Comparison of ENCODE assay signal across 8 cellular contexts in the genomic region with DNA sequence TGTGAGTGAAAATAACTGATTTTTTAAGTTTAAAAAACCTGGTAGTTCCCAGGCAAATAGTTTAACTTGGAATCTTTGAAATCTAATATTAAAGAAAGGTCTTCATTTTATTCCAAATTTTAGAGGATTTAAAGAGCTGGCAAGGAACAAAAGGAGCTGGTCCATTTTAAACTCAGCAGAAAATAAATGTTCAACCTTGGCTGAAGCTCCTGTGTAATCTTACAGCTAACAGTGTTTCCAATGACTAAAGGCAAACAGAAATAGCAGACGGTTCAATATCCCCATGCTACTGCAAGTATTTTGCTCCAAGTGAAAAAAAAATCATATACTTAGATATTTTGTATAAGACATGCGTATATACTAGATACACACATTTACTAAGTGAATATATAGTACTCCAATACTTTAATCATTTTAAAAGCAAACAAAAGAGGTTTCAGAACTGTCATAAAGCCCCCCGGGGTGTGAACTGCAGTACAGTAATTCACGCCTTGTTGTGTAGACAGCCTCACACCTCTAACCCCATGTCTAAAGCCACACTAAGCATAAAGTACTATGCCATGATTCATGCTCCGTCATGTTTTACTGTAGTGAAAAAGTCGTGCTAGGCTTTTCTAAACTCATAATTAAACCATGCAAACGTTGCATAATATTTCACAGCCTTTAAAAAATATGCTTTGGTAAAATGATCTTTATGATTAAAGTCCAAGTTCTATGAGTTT.
DNase-seq lines count a peak whose midpoint lies in the region; ATAC-seq and TF ChIP-seq lines count a peak whose summit lies in the region.
"Had no signal": no experiment of that assay in that cellular context is flagged by ENCODE, and none has a peak within 500 bp of the region (broad histone marks: within the 10 kb centered on the region; RNA-seq: fewer than 3 reads in every experiment).

No MANE protein-coding gene starts in this region.

- DNase-seq in Calu3 (no peak), RWPE1 (ENCODE audit: low spot score) (peak; percentile 50), fibroblast of peridontal ligament (ENCODE audit: extremely low read depth) (peak; percentile 43), osteoblast (ENCODE audit: insufficient read length, low spot score, missing footprints) (no peak), SHP77 (lab: John Stamatoyannopoulos, UW) (no peak), PC-9 (no peak)
- DNase-seq in stimulated activated naive CD8-positive, alpha-beta T cell treated with anti-CD3 and anti-CD28 coated beads, Interleukin-15, Interleukin-2, amounts not matched to agents 100 U/mL and 50 U/mL, for 24 hours, result no peak

- H4K20me1 ChIP-seq in osteoblast (ENCODE audit: insufficient read depth, low read length), result peaks cover 17% of the 10 kb centered on the region
- no peaks in the 10 kb centered on the region for H4K20me1 ChIP-seq in PC-9 (ENCODE audit: insufficient read depth)

- no peaks in the 10 kb centered on the region for H3K9me3 ChIP-seq in osteoblast (ENCODE audit: low read depth, low read length)
- H3K9me3 ChIP-seq in PC-9 (ENCODE audit: insufficient read depth, low read depth), result no peaks in the 10 kb centered on the region
- H3K9me3 ChIP-seq: ascending aorta had no signal

- ATAC-seq in stimulated activated naive CD8-positive, alpha-beta T cell treated with anti-CD3 and anti-CD28 coated beads, Interleukin-15, Interleukin-2, amounts not matched to agents 100 U/mL and 50 U/mL, for 24 hours, result no peak

- no peak overlapping the region for H3K4me3 Mint-ChIP-seq in Calu3 (ENCODE audit: low read depth, unreplicated experiment)

- no TSS peak for BruUV-seq in Calu3 (replicated peaks; lab: Mats Ljungman, UMichigan)
- BruUV-seq in PC-9 (replicated peaks; lab: Mats Ljungman, UMichigan), result no TSS peak

- H3F3A ChIP-seq in PC-9 (ENCODE audit: insufficient read depth, low read depth), result peaks cover 42% of the 10 kb centered on the region

- H3K4me1 Mint-ChIP-seq in Calu3 (ENCODE audit: low read depth, unreplicated experiment), result peaks cover 86% of the 10 kb centered on the region

- H3K27me3 ChIP-seq in osteoblast (ENCODE audit: insufficient read depth, low read length) (no peaks in the 10 kb centered on the region), PC-9 (ENCODE audit: insufficient read depth, low read depth) (no peaks in the 10 kb centered on the region)
- H3K27me3 ChIP-seq: ascending aorta had no signal

- H3K36me3 ChIP-seq in osteoblast (ENCODE audit: insufficient read depth, low read length) (peaks cover 62% of the 10 kb centered on the region), PC-9 (ENCODE audit: low read depth) (peaks cover 72% of the 10 kb centered on the region)

- H3K4me2 ChIP-seq in osteoblast (ENCODE audit: insufficient read depth, low read length), result no peak overlapping the region
- no peak overlapping the region for H3K4me2 ChIP-seq in PC-9

- intact Hi-C loops in Calu3 (cut with micrococcal nuclease; ENCODE audit: unreplicated experiment) (loop anchor here (2.0 to 10.0 kb wide), 2 partner anchors 36 to 56 kb away; no protein-coding TSS in a partner anchor), PC-9 (cut with micrococcal nuclease; ENCODE audit: unreplicated experiment) (no loop called here)

- H3K36me3 Mint-ChIP-seq in Calu3 (ENCODE audit: insufficient read depth, unreplicated experiment), result peaks cover 60% of the 10 kb centered on the region

- CTCF ChIA-PET in Calu3 (lab: Charles Lee) (interaction anchor here (0.5 to 1.1 kb wide), 2 partner anchors 87 to 215 kb away, joined by 3 read pairs; no protein-coding TSS in a partner anchor), RWPE1 (lab: Yijun Ruan, JAX) (interaction anchor here (1.1 kb wide), 1 partner anchor 55 kb away, joined by 3 read pairs; no protein-coding TSS in a partner anchor), PC-9 (lab: Charles Lee) (no interaction called here)

- peaks cover 4% of the 10 kb centered on the region for H3K9me3 Mint-ChIP-seq in Calu3 (ENCODE audit: low read depth, unreplicated experiment)

- H3K27ac ChIP-seq in RWPE1 (peak overlapping the region; percentile 62), osteoblast (ENCODE audit: low read depth, low read length) (peak overlapping the region; percentile 71), PC-9 (no peak overlapping the region)
- H3K27ac ChIP-seq: ascending aorta had no signal

- POLR2A ChIA-PET in RWPE1 (lab: Yijun Ruan, JAX; ENCODE audit: low non-redundant PET), result no interaction called here
- POLR2A ChIA-PET in PC-9 (lab: Charles Lee; ENCODE audit: unreplicated experiment), result interaction anchor here (0.6 kb wide), 1 partner anchor 13 kb away, joined by 3 read pairs; no protein-coding TSS in a partner anchor

- H3K79me2 ChIP-seq in osteoblast (ENCODE audit: insufficient read depth, low read length) (peaks cover 73% of the 10 kb centered on the region), PC-9 (ENCODE audit: low read depth) (peaks cover 58% of the 10 kb centered on the region)

- no peaks in the 10 kb centered on the region for H3K9me2 ChIP-seq in PC-9 (ENCODE audit: insufficient read depth)

- H3K27me3 Mint-ChIP-seq in Calu3 (ENCODE audit: unreplicated experiment), result no peaks in the 10 kb centered on the region

- no peak overlapping the region for H3K4me3 ChIP-seq in osteoblast (ENCODE audit: insufficient read depth, low read length)
- H3K4me3 ChIP-seq in PC-9, result no peak overlapping the region
- H3K4me3 ChIP-seq: ascending aorta had no signal

- TF ChIP-seq CTCF in Calu3 (IDR thresholded peaks at IDR 0.05; ENCODE audit: unreplicated experiment), result no peak
- TF ChIP-seq CTCF in RWPE1 (conservative IDR thresholded peaks at IDR 0.05; ENCODE audit: low read depth), result no peak
- no peak for TF ChIP-seq CTCF in osteoblast (IDR thresholded peaks at IDR 0.05; ENCODE audit: extremely low read depth, low read depth, low read length)
- no peak for TF ChIP-seq CTCF in PC-9 (conservative IDR thresholded peaks at IDR 0.05)

- peak overlapping the region; percentile 27 for H3K27ac Mint-ChIP-seq in Calu3 (ENCODE audit: unreplicated experiment)

- peaks cover 47% of the 10 kb centered on the region for H3K4me1 ChIP-seq in osteoblast (ENCODE audit: insufficient read depth, low read length)
- H3K4me1 ChIP-seq in PC-9 (replicated peaks; ENCODE audit: insufficient read depth), result peaks cover 55% of the 10 kb centered on the region
- H3K4me1 ChIP-seq: ascending aorta had no signal

- H2AFZ ChIP-seq in osteoblast (ENCODE audit: low read length), result no peak overlapping the region
- no peak overlapping the region for H2AFZ ChIP-seq in PC-9

Comparison
In these comparisons a context has a peak if more than half of its experiments do, and no peak if none do; other contexts are left out.
1. DNase-seq: peak in RWPE1 (single experiment) and fibroblast of peridontal ligament (single experiment); none in Calu3 (single experiment), osteoblast (single experiment), stimulated activated naive CD8-positive, alpha-beta T cell treated with anti-CD3 and anti-CD28 coated beads, Interleukin-15, Interleukin-2, amounts not matched to agents 100 U/mL and 50 U/mL, for 24 hours (single experiment), SHP77 (0 of 2) and PC-9 (0 of 2).